Comparison of ENCODE assay signal across 19 cellular contexts in the genomic region with DNA sequence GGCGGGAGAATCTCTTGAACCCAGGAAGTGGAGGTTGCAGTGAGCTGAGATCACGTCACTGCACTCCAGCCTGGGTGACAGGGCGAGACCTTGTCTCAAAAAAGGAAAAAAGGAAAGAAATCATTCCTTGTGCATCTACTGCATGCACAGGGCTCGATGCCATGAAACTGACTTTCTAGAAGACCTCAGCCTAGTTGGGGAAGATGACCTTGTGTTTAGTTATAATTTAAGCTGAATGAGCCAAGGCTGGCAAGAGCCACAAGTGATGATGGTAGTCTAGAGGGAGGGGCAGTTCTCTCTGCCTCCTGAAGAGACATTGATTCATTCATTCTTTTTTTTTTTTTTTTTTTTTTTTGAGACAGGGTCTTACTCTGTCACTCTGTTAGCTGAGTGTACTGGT. TPM values are rescaled to one million over a fixed set of nuclear protein-coding genes. Genes with fewer than 3 reads are reported as not detected.
A peak's percentile ranks its signal among the peaks of the same experiment; 100 is the strongest.
DNase-seq lines count a peak whose midpoint lies in the region; ATAC-seq, FAIRE-seq and TF ChIP-seq lines count a peak whose summit lies in the region.
"Had no signal": no experiment of that assay in that cellular context is flagged by ENCODE, and none has a peak within 500 bp of the region (broad histone marks: within the 10 kb centered on the region; RNA-seq: fewer than 3 reads in every experiment).

No MANE protein-coding gene starts in this region.

- H3K27ac ChIP-seq in SK-N-MC (peak overlapping the region; percentile 95), adrenal gland (peak overlapping the region in 4 of 5 donors; percentile 46 to 72 (median 63)), HepG2 (ENCODE audit: extremely low read length, insufficient read depth, low read length) (no peak overlapping the region)
- H3K27ac ChIP-seq: A549 had no signal

- 0 out of 2 replicates have a peak, but pooled peaks cover 3% of the 10 kb centered on the region for H3K9me3 ChIP-seq in SK-N-MC (ENCODE audit: low read depth, low read length)
- no peaks in the 10 kb centered on the region for H3K9me3 ChIP-seq in adrenal gland (replicated peaks in 1 of 3)
- no peaks in the 10 kb centered on the region for H3K9me3 ChIP-seq in HepG2 (ENCODE audit: low read length)

- BruUV-seq in HepG2 (replicated peaks; lab: Mats Ljungman, UMichigan), result no TSS peak

- no peak overlapping the region for H2AFZ ChIP-seq in HepG2 (ENCODE audit: low read length)

- TF ChIP-seq POLR2A in adrenal gland (IDR thresholded peaks at IDR 0.05) (no peak), HepG2 (IDR thresholded peaks at IDR 0.05; ENCODE audit: insufficient read depth in 1 of 2, low read depth in 2 of 2, low read length in 2 of 2) (no peak)

- H3K9ac ChIP-seq in SK-N-MC (ENCODE audit: insufficient read length) (peak overlapping the region; percentile 26), HepG2 (ENCODE audit: insufficient read depth, low read depth, low read length) (no peak overlapping the region)

- no peak for FAIRE-seq in HepG2 (lab: Jason Lieb, UNC)
- FAIRE-seq: A549, D721Med, GM12892, HTR-8/SVneo had no signal

- intact Hi-C loops in adrenal gland (cut with DNase I) (no loop called here), HepG2 (cut with micrococcal nuclease; ENCODE audit: unreplicated experiment) (no loop called here), sciatic nerve (cut with DNase I) (no loop called here)

- POLR2A ChIA-PET in HepG2 (lab: Yijun Ruan, JAX), result interaction anchor here (3.8 kb wide), 1 partner anchor 14 kb away, joined by 13 read pairs; no protein-coding TSS in a partner anchor

- H3K4me3 ChIP-seq in SK-N-MC (no peak overlapping the region), adrenal gland (no peak overlapping the region), HepG2 (replicated peaks in 1 of 3; ENCODE audit: insufficient read depth in 1 of 3, low read depth in 2 of 3, low read length in 3 of 3) (no peak overlapping the region)
- H3K4me3 ChIP-seq: A549 had no signal

- ATAC-seq in HepG2 (no peak), sciatic nerve (no peak), GM21528 (IDR thresholded peaks at IDR 0.05; ENCODE audit: low FRiP score, unreplicated experiment) (no peak), GM18868 (IDR thresholded peaks at IDR 0.05; ENCODE audit: unreplicated experiment) (no peak)
- ATAC-seq in stimulated activated naive CD8-positive, alpha-beta T cell treated with anti-CD3 and anti-CD28 coated beads, Interleukin-15, amount 100 ng/mL, for 72 hours, result no peak
- ATAC-seq: A549; CD8-positive, alpha-beta T cell had no signal

- H3K79me2 ChIP-seq in HepG2 (ENCODE audit: insufficient read depth, low read length), result no peaks in the 10 kb centered on the region

- peaks cover 0 to 5% of the 10 kb centered on the region in 2 donors for H3K9me3 Mint-ChIP-seq in stimulated activated naive CD8-positive, alpha-beta T cell treated with anti-CD3 and anti-CD28 coated beads, Interleukin-15, amount 100 ng/mL, for 72 hours
- H3K9me3 Mint-ChIP-seq: HFFc6 had no signal

- TF ChIP-seq EP300 in HepG2 (IDR thresholded peaks at IDR 0.05; ENCODE audit: low read depth in 2 of 2, low read length in 2 of 2), result no peak
- no peak for TF ChIP-seq EP300 in HepG2 (CRISPR knock-in tag; IDR thresholded peaks at IDR 0.05; ENCODE audit: borderline replicate concordance)

- DNase-seq in SK-N-MC (ENCODE audit: low read depth, low spot score) (no peak), adrenal gland (peak; percentile 60 to 79 (median 70)), HepG2 (ENCODE audit: low spot score) (no peak), sciatic nerve (ENCODE audit: low spot score) (peak; percentile 6)
- DNase-seq in stimulated activated naive CD8-positive, alpha-beta T cell treated with anti-CD3 and anti-CD28 coated beads, Interleukin-15, amount 100 ng/mL, for 72 hours, result no peak
- DNase-seq: CD8-positive, alpha-beta T cell; COR-L47; DMS153; DND-41; GDM1; HCEC 1CT; HFFc6 had no signal

- H3K4me1 Mint-ChIP-seq in stimulated activated naive CD8-positive, alpha-beta T cell treated with anti-CD3 and anti-CD28 coated beads, Interleukin-15, amount 100 ng/mL, for 72 hours, result no peaks in the 10 kb centered on the region
- H3K4me1 Mint-ChIP-seq: CD14-positive monocyte had no signal

- TF ChIP-seq CTCF in adrenal gland (IDR thresholded peaks at IDR 0.05) (no peak), HepG2 (CRISPR knock-in tag; IDR thresholded peaks at IDR 0.05) (no peak)

- WGBS in adrenal gland, 4 donors, result 42 to 51% (median 46%) methylated on average over 4 of the region's 4 CpGs
- WGBS in HepG2 (ENCODE audit: low lambda C conversion rate), result 87% methylated on average over 4 of the region's 4 CpGs

- peaks cover 8% of the 10 kb centered on the region for H3K27me3 Mint-ChIP-seq in stimulated activated naive CD8-positive, alpha-beta T cell treated with anti-CD3 and anti-CD28 coated beads, Interleukin-15, amount 100 ng/mL, for 72 hours

- no peak overlapping the region for H3K4me3 Mint-ChIP-seq in stimulated activated naive CD8-positive, alpha-beta T cell treated with anti-CD3 and anti-CD28 coated beads, Interleukin-15, amount 100 ng/mL, for 72 hours
- H3K4me3 Mint-ChIP-seq: CD14-positive monocyte; CD8-positive, alpha-beta T cell; HFFc6 had no signal

- no peaks in the 10 kb centered on the region for H4K20me1 ChIP-seq in HepG2 (ENCODE audit: insufficient read depth, low read length)

- H3K36me3 ChIP-seq in SK-N-MC (ENCODE audit: insufficient read depth, low read length), result no peaks in the 10 kb centered on the region
- H3K36me3 ChIP-seq in adrenal gland (replicated peaks in 1 of 2), result no peaks in the 10 kb centered on the region
- H3K36me3 ChIP-seq in HepG2 (replicated peaks in 1 of 2; ENCODE audit: control insufficient read depth in 1 of 2, insufficient read depth in 2 of 2, low read length in 2 of 2), result no peaks in the 10 kb centered on the region

- in situ Hi-C loops in HepG2 (cut with HindIII; ENCODE audit: extremely low pct_ligation_motif_present, low pct_unique_long_range_greater_than_20kb), result no loop called here

- H3K4me1 ChIP-seq in adrenal gland (replicated peaks in 1 of 2), result peaks cover 25 to 44% of the 10 kb centered on the region in 2 donors
- H3K4me1 ChIP-seq in HepG2 (ENCODE audit: insufficient read depth, low read length), result peaks cover 26% of the 10 kb centered on the region
- H3K4me1 ChIP-seq: A549 had no signal

- H3K27ac Mint-ChIP-seq in stimulated activated naive CD8-positive, alpha-beta T cell treated with anti-CD3 and anti-CD28 coated beads, Interleukin-15, amount 100 ng/mL, for 72 hours, result no peak overlapping the region
- H3K27ac Mint-ChIP-seq: CD8-positive, alpha-beta T cell; HFFc6 had no signal

- H3K4me2 ChIP-seq in HepG2 (ENCODE audit: low read depth, low read length), result no peak overlapping the region
- H3K4me2 ChIP-seq: A549 had no signal

- no peaks in the 10 kb centered on the region for H3K27me3 ChIP-seq in adrenal gland
- H3K27me3 ChIP-seq in HepG2 (ENCODE audit: control insufficient read depth in 1 of 2, insufficient read depth in 2 of 2, low read length in 2 of 2), result no peaks in the 10 kb centered on the region

- CTCF ChIA-PET in HepG2 (lab: Yijun Ruan, JAX; ENCODE audit: low intra/inter-chr PET ratio, low total read pairs), result no interaction called here

- TF ChIP-seq RAD21 in HepG2 (CRISPR knock-in tag; IDR thresholded peaks at IDR 0.05), result no peak

RNA-seq across cellular contexts. Expression of a gene that starts 24.2 kb away (rescaled TPM):
- 100 to 1,000 TPM in 2 of 8 donors, 10 to 100 TPM in 6; 41.1 to 143 (median 74.0) TPM for total RNA-seq in adrenal gland
- polyA plus RNA-seq in adrenal gland, result 10 to 100 TPM; 35.5 to 87.0 (median 47.5) TPM
- 6.0 and 8.6 TPM in 2 replicates for total RNA-seq in HepG2 (2016; rRNA removed; fragmentation: Illumina TruSeq; extraction: Trizol)
- total RNA-seq in HepG2 (2016; cell fraction: cytosol; rRNA removed; fragmentation: Illumina TruSeq; extraction: Trizol; ENCODE audit: low read depth), result 3.7 and 5.2 TPM in 2 replicates
- 4.7 and 10.3 TPM in 2 replicates for total RNA-seq in HepG2 (2016; cell fraction: insoluble cytoplasmic fraction; rRNA removed; fragmentation: Illumina TruSeq; extraction: Trizol)
- 4.2 and 5.9 TPM in 2 replicates for total RNA-seq in HepG2 (2016; cell fraction: membrane; rRNA removed; fragmentation: Illumina TruSeq; extraction: Trizol)
- total RNA-seq in HepG2 (2016; cell fraction: nucleus; rRNA removed; fragmentation: Illumina TruSeq; extraction: Trizol), result 14.3 and 17.9 TPM in 2 replicates
- polyA plus RNA-seq in HepG2 (2011; rRNA removed), result 6.2 and 6.4 TPM in 2 replicates
- polyA plus RNA-seq in HepG2 (2011; cell fraction: cytosol; rRNA removed), result 3.4 and 4.6 TPM in 2 replicates
- polyA plus RNA-seq in HepG2 (2011; cell fraction: nucleus; rRNA removed), result 18.8 and 19.2 TPM in 2 replicates
- polyA plus RNA-seq in HepG2 (2012), result 4.3 and 4.9 TPM in 2 replicates
- 0.51 TPM in 2 replicates for polyA plus RNA-seq in HepG2 (2016; cell fraction: cytosol; fragmentation: Illumina TruSeq; extraction: Trizol; ENCODE audit: low read depth)
- polyA plus RNA-seq in HepG2 (2016; cell fraction: insoluble cytoplasmic fraction; fragmentation: Illumina TruSeq; extraction: Trizol; ENCODE audit: low read depth), result 3.6 and 4.3 TPM in 2 replicates
- 1.0 and 1.2 TPM in 2 replicates for polyA plus RNA-seq in HepG2 (2016; cell fraction: membrane; fragmentation: Illumina TruSeq; extraction: Trizol; ENCODE audit: low read depth)
- polyA plus RNA-seq in HepG2 (2016; cell fraction: nucleus; fragmentation: Illumina TruSeq; extraction: Trizol; ENCODE audit: insufficient read depth, low read depth), result 18.5 and 20.2 TPM in 2 replicates
- polyA minus RNA-seq in HepG2 (2011; rRNA and poly(A)+ RNA removed; ENCODE audit: low replicate concordance), result 24.1 and 29.2 TPM in 2 replicates
- polyA minus RNA-seq in HepG2 (2011; cell fraction: cytosol; rRNA and poly(A)+ RNA removed), result 5.0 and 5.1 TPM in 2 replicates
- 23.6 and 44.9 TPM in 2 replicates for polyA minus RNA-seq in HepG2 (2011; cell fraction: nucleus; rRNA and poly(A)+ RNA removed)
- total RNA-seq in sciatic nerve, result 112 TPM

RNA-seq across cellular contexts. Expression of a gene that starts 43.2 kb away (rescaled TPM):
- total RNA-seq in adrenal gland (100 to 1,000 TPM in 3 of 8 donors, 10 to 100 TPM in 5; 55.9 to 135 (median 84.0) TPM), HepG2 (2016; rRNA removed; fragmentation: Illumina TruSeq; extraction: Trizol) (114 and 144 TPM in 2 replicates), sciatic nerve (15.9 TPM)
- polyA plus RNA-seq in adrenal gland (10 to 100 TPM; 52.5 to 74.2 (median 68.7) TPM), HepG2 (2011; rRNA removed) (20.5 and 23.3 TPM in 2 replicates)
- total RNA-seq in HepG2 (2016; cell fraction: cytosol; rRNA removed; fragmentation: Illumina TruSeq; extraction: Trizol; ENCODE audit: low read depth), result 14.1 and 15.1 TPM in 2 replicates
- total RNA-seq in HepG2 (2016; cell fraction: insoluble cytoplasmic fraction; rRNA removed; fragmentation: Illumina TruSeq; extraction: Trizol), result 113 and 144 TPM in 2 replicates
- 42.9 and 44.0 TPM in 2 replicates for total RNA-seq in HepG2 (2016; cell fraction: membrane; rRNA removed; fragmentation: Illumina TruSeq; extraction: Trizol)
- 46.7 and 49.9 TPM in 2 replicates for total RNA-seq in HepG2 (2016; cell fraction: nucleus; rRNA removed; fragmentation: Illumina TruSeq; extraction: Trizol)
- 18.8 and 19.2 TPM in 2 replicates for polyA plus RNA-seq in HepG2 (2011; cell fraction: cytosol; rRNA removed)
- 9.4 and 9.6 TPM in 2 replicates for polyA plus RNA-seq in HepG2 (2011; cell fraction: nucleus; rRNA removed)
- 24.4 and 35.2 TPM in 2 replicates for polyA plus RNA-seq in HepG2 (2012)
- 11.6 and 12.8 TPM in 2 replicates for polyA plus RNA-seq in HepG2 (2016; cell fraction: cytosol; fragmentation: Illumina TruSeq; extraction: Trizol; ENCODE audit: low read depth)
- polyA plus RNA-seq in HepG2 (2016; cell fraction: insoluble cytoplasmic fraction; fragmentation: Illumina TruSeq; extraction: Trizol; ENCODE audit: low read depth), result 144 TPM in 2 replicates
- polyA plus RNA-seq in HepG2 (2016; cell fraction: membrane; fragmentation: Illumina TruSeq; extraction: Trizol; ENCODE audit: low read depth), result 28.5 and 28.6 TPM in 2 replicates
- 65.0 and 67.4 TPM in 2 replicates for polyA plus RNA-seq in HepG2 (2016; cell fraction: nucleus; fragmentation: Illumina TruSeq; extraction: Trizol; ENCODE audit: insufficient read depth, low read depth)
- 11.1 and 15.9 TPM in 2 replicates for polyA minus RNA-seq in HepG2 (2011; rRNA and poly(A)+ RNA removed; ENCODE audit: low replicate concordance)
- 11.2 and 14.4 TPM in 2 replicates for polyA minus RNA-seq in HepG2 (2011; cell fraction: cytosol; rRNA and poly(A)+ RNA removed)
- polyA minus RNA-seq in HepG2 (2011; cell fraction: nucleus; rRNA and poly(A)+ RNA removed), result 6.8 and 7.1 TPM in 2 replicates

RNA-seq across cellular contexts. Expression of a gene that starts 47.3 kb away (rescaled TPM):
- total RNA-seq in adrenal gland, result 10 to 100 TPM in 6 of 8 donors, 1 to 10 TPM in 2; 4.2 to 19.9 (median 12.9) TPM
- 10 to 100 TPM; 18.3 to 43.6 (median 40.8) TPM for polyA plus RNA-seq in adrenal gland
- 40.5 and 46.7 TPM in 2 replicates for total RNA-seq in HepG2 (2016; rRNA removed; fragmentation: Illumina TruSeq; extraction: Trizol)
- 26.9 and 30.3 TPM in 2 replicates for total RNA-seq in HepG2 (2016; cell fraction: cytosol; rRNA removed; fragmentation: Illumina TruSeq; extraction: Trizol; ENCODE audit: low read depth)
- 42.1 and 42.5 TPM in 2 replicates for total RNA-seq in HepG2 (2016; cell fraction: insoluble cytoplasmic fraction; rRNA removed; fragmentation: Illumina TruSeq; extraction: Trizol)
- 25.3 and 29.0 TPM in 2 replicates for total RNA-seq in HepG2 (2016; cell fraction: membrane; rRNA removed; fragmentation: Illumina TruSeq; extraction: Trizol)
- total RNA-seq in HepG2 (2016; cell fraction: nucleus; rRNA removed; fragmentation: Illumina TruSeq; extraction: Trizol), result 31.4 and 33.2 TPM in 2 replicates
- 19.2 and 21.0 TPM in 2 replicates for polyA plus RNA-seq in HepG2 (2011; rRNA removed)
- 16.6 and 17.1 TPM in 2 replicates for polyA plus RNA-seq in HepG2 (2011; cell fraction: cytosol; rRNA removed)
- polyA plus RNA-seq in HepG2 (2011; cell fraction: nucleus; rRNA removed), result 34.1 and 41.7 TPM in 2 replicates
- 18.9 and 22.6 TPM in 2 replicates for polyA plus RNA-seq in HepG2 (2012)
- 13.7 and 19.0 TPM in 2 replicates for polyA plus RNA-seq in HepG2 (2016; cell fraction: cytosol; fragmentation: Illumina TruSeq; extraction: Trizol; ENCODE audit: low read depth)
- polyA plus RNA-seq in HepG2 (2016; cell fraction: insoluble cytoplasmic fraction; fragmentation: Illumina TruSeq; extraction: Trizol; ENCODE audit: low read depth), result 40.3 and 40.9 TPM in 2 replicates
- polyA plus RNA-seq in HepG2 (2016; cell fraction: membrane; fragmentation: Illumina TruSeq; extraction: Trizol; ENCODE audit: low read depth), result 18.2 and 23.2 TPM in 2 replicates
- 65.5 and 73.7 TPM in 2 replicates for polyA plus RNA-seq in HepG2 (2016; cell fraction: nucleus; fragmentation: Illumina TruSeq; extraction: Trizol; ENCODE audit: insufficient read depth, low read depth)
- 7.5 and 22.5 TPM in 2 replicates for polyA minus RNA-seq in HepG2 (2011; rRNA and poly(A)+ RNA removed; ENCODE audit: low replicate concordance)
- polyA minus RNA-seq in HepG2 (2011; cell fraction: cytosol; rRNA and poly(A)+ RNA removed), result 6.2 and 6.4 TPM in 2 replicates
- polyA minus RNA-seq in HepG2 (2011; cell fraction: nucleus; rRNA and poly(A)+ RNA removed), result 6.6 and 10.9 TPM in 2 replicates
- 12.6 TPM for total RNA-seq in sciatic nerve

Comparison
In these comparisons a context has a peak if more than half of its experiments do, and no peak if none do; other contexts are left out.
1. DNase-seq: peak in adrenal gland (7 of 7) and sciatic nerve (single experiment); none in SK-N-MC (single experiment), HepG2 (single experiment) and stimulated activated naive CD8-positive, alpha-beta T cell treated with anti-CD3 and anti-CD28 coated beads, Interleukin-15, amount 100 ng/mL, for 72 hours (0 of 2).